ENCODE assay signal across 9 cellular contexts in the genomic region with DNA sequence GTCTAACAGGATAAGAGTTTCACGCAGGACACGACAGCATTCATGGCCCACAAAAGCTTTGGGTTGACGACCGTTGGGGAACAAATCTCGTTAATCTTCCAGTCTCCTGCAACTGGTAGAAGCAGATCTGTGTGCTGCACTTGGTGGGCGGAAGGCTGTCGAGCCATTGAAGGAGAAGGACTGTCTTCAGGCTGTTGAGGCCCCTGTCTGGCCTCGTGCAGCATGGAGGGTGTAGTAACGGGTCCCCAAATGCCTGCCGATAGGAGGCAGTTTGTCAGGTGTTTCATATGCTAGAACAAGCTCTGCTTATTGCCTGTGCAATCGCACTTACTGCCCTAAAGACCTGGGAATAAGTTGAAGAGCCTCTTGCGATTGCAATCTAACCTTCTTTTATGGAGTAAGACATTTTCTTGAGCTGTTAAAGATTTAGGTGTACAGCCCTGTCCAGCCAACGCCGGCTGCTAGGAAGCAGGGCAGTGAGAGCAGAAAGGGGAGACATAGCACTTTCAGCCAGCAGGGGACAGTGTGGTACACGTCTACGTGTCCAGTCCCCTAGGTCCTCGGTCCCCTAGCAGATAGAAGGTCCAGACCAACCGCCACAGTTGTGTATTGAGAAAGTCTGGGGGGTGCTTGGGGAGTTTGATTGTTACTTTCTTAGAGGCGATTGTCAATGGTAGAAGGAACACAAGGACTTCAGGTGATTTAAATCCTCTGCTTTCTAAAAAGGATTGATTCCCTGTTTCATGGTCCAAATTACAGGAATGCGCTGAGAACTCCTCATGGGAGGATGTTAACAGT.
A peak's percentile ranks its signal among the peaks of the same experiment; 100 is the strongest.
DNase-seq lines count a peak whose midpoint lies in the region; ATAC-seq and TF ChIP-seq lines count a peak whose summit lies in the region.
"Had no signal": no experiment of that assay in that cellular context is flagged by ENCODE, and none has a peak within 500 bp of the region (broad histone marks: within the 10 kb centered on the region; RNA-seq: fewer than 3 reads in every experiment).

No MANE protein-coding gene starts in this region.

- H3K9me3 ChIP-seq in CD4-positive, alpha-beta T cell (ENCODE audit: control insufficient read depth, low read length) = no peaks in the 10 kb centered on the region

- intact Hi-C loops in CD4-positive, alpha-beta T cell (cut with DNase I, micrococcal nuclease) = loop anchor here in 1 of 2 experiments (5.0 kb wide), 1 partner anchor 507 kb away; no protein-coding TSS in a partner anchor

- H3K9me3 Mint-ChIP-seq in nephron = no peaks in the 10 kb centered on the region
- no peaks in the 10 kb centered on the region for H3K9me3 Mint-ChIP-seq in CD4-positive, alpha-beta T cell

- H3K36me3 Mint-ChIP-seq in nephron (ENCODE audit: low read depth) = no peaks in the 10 kb centered on the region
- no peaks in the 10 kb centered on the region for H3K36me3 Mint-ChIP-seq in CD4-positive, alpha-beta T cell (ENCODE audit: low read depth)

- POLR2A ChIA-PET in CD4-positive, alpha-beta T cell (lab: Charles Lee) = no interaction called here

- no peak overlapping the region for H3K4me3 Mint-ChIP-seq in nephron
- H3K4me3 Mint-ChIP-seq in CD4-positive, alpha-beta T cell = no peak overlapping the region

- CTCF ChIA-PET in CD4-positive, alpha-beta T cell (lab: Charles Lee) = no interaction called here

- peak overlapping the region in 1 of 3 experiments; percentile 51 for H3K27ac Mint-ChIP-seq in nephron
- H3K27ac Mint-ChIP-seq in CD4-positive, alpha-beta T cell = no peak overlapping the region

- peak; percentile 72 for ATAC-seq in SK-N-SH treated with all-trans-retinoic acid at 6 μM for 48 hours
- peak; percentile 30 for ATAC-seq in esophagus mucosa
- ATAC-seq in CD4-positive, alpha-beta T cell (ENCODE audit: poor library complexity) = no peak
- no peak for ATAC-seq in GM19035 (IDR thresholded peaks at IDR 0.05; ENCODE audit: unreplicated experiment)

- peaks cover 32% of the 10 kb centered on the region for H3K4me1 Mint-ChIP-seq in nephron
- no peaks in the 10 kb centered on the region for H3K4me1 Mint-ChIP-seq in CD4-positive, alpha-beta T cell (ENCODE audit: low read depth)

- no peak overlapping the region for H3K27ac ChIP-seq in CD4-positive, alpha-beta T cell (ENCODE audit: low read depth, low read length)
- H3K27ac ChIP-seq: SK-N-MC had no signal

- TF ChIP-seq CTCF in nephron (IDR thresholded peaks at IDR 0.05; ENCODE audit: unreplicated experiment in 3 of 3) = peak; percentile 69 to 80 (median 77)
- TF ChIP-seq CTCF in CD4-positive, alpha-beta T cell (IDR thresholded peaks at IDR 0.05) = no peak

- peaks cover 41% of the 10 kb centered on the region for H3K27me3 Mint-ChIP-seq in nephron (ENCODE audit: low read depth)
- peaks cover 51% of the 10 kb centered on the region for H3K27me3 Mint-ChIP-seq in CD4-positive, alpha-beta T cell

- peaks cover 10% of the 10 kb centered on the region for H3K27me3 ChIP-seq in CD4-positive, alpha-beta T cell (ENCODE audit: control insufficient read depth, insufficient read depth, low read length)

- DNase-seq in Daoy (ENCODE audit: low read depth) (peak; percentile 82), HUDEP-2 (lab: John Stamatoyannopoulos, UW; ENCODE audit: unreplicated experiment in 76 of 76) (peak in 50 of 76 experiments; percentile 4 to 72 (median 33)), NCI-H446 treated with DMSO at 0.1 percent for 48 hours (lab: John Stamatoyannopoulos, UW) (no peak)
- DNase-seq in CD4-positive, alpha-beta T cell = no peak

TF ChIP-seq in SK-N-SH treated with all-trans-retinoic acid at 6 μM for 48 hours, 23 proteins besides CTCF, POLR2A, EP300 and RAD21:
- TF ChIP-seq ARNTL (CRISPR knock-in tag; IDR thresholded peaks at IDR 0.05; ENCODE audit: borderline replicate concordance, low read depth) (no peak), TOX (CRISPR knock-in tag; IDR thresholded peaks at IDR 0.05; ENCODE audit: borderline replicate concordance) (no peak), PPARA (CRISPR knock-in tag; IDR thresholded peaks at IDR 0.05; ENCODE audit: borderline replicate concordance) (no peak), GLIS3 (CRISPR knock-in tag; IDR thresholded peaks at IDR 0.05) (no peak), BACH2 (CRISPR knock-in tag; IDR thresholded peaks at IDR 0.05; ENCODE audit: borderline replicate concordance) (no peak), SNAI2 (CRISPR knock-in tag; IDR thresholded peaks at IDR 0.05) (no peak), ZFP30 (CRISPR knock-in tag; IDR thresholded peaks at IDR 0.05) (no peak), CSDC2 (CRISPR knock-in tag; IDR thresholded peaks at IDR 0.05) (no peak), ISL1 (CRISPR knock-in tag; IDR thresholded peaks at IDR 0.05) (no peak), ZNF565 (CRISPR knock-in tag; conservative IDR thresholded peaks at IDR 0.05; ENCODE audit: low read depth) (no peak), OSR1 (CRISPR knock-in tag; IDR thresholded peaks at IDR 0.05) (no peak)
- TF ChIP-seq, protein P1, sequence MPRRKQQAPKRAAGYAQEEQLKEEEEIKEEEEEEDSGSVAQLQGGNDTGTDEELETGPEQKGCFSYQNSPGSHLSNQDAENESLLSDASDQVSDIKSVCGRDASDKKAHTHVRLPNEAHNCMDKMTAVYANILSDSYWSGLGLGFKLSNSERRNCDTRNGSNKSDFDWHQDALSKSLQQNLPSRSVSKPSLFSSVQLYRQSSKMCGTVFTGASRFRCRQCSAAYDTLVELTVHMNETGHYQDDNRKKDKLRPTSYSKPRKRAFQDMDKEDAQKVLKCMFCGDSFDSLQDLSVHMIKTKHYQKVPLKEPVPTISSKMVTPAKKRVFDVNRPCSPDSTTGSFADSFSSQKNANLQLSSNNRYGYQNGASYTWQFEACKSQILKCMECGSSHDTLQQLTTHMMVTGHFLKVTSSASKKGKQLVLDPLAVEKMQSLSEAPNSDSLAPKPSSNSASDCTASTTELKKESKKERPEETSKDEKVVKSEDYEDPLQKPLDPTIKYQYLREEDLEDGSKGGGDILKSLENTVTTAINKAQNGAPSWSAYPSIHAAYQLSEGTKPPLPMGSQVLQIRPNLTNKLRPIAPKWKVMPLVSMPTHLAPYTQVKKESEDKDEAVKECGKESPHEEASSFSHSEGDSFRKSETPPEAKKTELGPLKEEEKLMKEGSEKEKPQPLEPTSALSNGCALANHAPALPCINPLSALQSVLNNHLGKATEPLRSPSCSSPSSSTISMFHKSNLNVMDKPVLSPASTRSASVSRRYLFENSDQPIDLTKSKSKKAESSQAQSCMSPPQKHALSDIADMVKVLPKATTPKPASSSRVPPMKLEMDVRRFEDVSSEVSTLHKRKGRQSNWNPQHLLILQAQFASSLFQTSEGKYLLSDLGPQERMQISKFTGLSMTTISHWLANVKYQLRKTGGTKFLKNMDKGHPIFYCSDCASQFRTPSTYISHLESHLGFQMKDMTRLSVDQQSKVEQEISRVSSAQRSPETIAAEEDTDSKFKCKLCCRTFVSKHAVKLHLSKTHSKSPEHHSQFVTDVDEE (CRISPR knock-in tag; IDR thresholded peaks at IDR 0.05) = no peak
- TF ChIP-seq, protein P2, sequence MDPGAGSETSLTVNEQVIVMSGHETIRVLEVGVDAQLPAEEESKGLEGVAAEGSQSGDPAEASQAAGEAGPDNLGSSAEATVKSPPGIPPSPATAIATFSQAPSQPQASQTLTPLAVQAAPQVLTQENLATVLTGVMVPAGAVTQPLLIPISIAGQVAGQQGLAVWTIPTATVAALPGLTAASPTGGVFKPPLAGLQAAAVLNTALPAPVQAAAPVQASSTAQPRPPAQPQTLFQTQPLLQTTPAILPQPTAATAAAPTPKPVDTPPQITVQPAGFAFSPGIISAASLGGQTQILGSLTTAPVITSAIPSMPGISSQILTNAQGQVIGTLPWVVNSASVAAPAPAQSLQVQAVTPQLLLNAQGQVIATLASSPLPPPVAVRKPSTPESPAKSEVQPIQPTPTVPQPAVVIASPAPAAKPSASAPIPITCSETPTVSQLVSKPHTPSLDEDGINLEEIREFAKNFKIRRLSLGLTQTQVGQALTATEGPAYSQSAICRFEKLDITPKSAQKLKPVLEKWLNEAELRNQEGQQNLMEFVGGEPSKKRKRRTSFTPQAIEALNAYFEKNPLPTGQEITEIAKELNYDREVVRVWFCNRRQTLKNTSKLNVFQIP (CRISPR knock-in tag; IDR thresholded peaks at IDR 0.05; ENCODE audit: borderline replicate concordance, low read depth) = no peak

Comparison
In these comparisons a context has a peak if more than half of its experiments do, and no peak if none do; other contexts are left out.
1. DNase-seq: peak in Daoy (single experiment) and HUDEP-2 (50 of 76); none in CD4-positive, alpha-beta T cell (0 of 10) and NCI-H446 treated with DMSO at 0.1 percent for 48 hours (single experiment).
2. ATAC-seq: peak in SK-N-SH treated with all-trans-retinoic acid at 6 μM for 48 hours (single experiment) and esophagus mucosa (single experiment); none in CD4-positive, alpha-beta T cell (single experiment) and GM19035 (single experiment).